Comparison of ENCODE assay signal across 9 cellular contexts in the genomic region with DNA sequence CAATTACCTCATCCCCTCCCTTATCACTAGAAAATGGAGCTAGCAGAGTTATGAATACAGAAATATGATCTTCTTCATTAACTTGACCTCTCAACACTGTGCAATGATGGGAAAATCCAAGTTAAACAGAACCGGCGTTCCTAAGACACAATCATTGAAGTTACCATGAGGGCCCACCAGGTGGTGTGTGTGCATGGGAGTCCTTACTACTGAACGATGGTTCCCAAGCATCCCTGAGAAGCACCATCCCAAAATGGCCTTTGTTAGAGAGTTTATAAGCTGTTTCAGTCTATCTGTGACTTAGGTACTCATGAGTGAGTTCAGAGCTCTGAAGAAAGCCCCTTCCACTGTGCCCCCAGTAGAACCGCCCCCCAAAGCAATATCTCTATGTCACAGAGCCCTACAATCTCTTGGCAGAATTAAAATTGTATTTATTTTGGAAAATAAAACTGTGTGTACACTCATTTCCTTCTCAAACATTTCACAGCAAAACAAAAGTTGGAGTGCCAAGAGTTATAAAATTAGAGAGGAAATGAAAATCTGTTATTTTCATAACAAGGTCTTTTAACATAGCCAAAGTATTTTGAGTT. TPM values are rescaled to one million over a fixed set of nuclear protein-coding genes. Genes with fewer than 3 reads are reported as not detected.
DNase-seq lines count a peak whose midpoint lies in the region; ATAC-seq, FAIRE-seq and TF ChIP-seq lines count a peak whose summit lies in the region.
"Had no signal": no experiment of that assay in that cellular context is flagged by ENCODE, and none has a peak within 500 bp of the region (broad histone marks: within the 10 kb centered on the region; RNA-seq: fewer than 3 reads in every experiment).

No MANE protein-coding gene starts in this region.

- H3K4me3 ChIP-seq in K562: no peak overlapping the region

- no peaks in the 10 kb centered on the region for H3K9me1 ChIP-seq in K562 (ENCODE audit: control insufficient read depth, insufficient read depth, low read length)

- H3K4me1 ChIP-seq in K562 (replicated peaks in 1 of 2; ENCODE audit: control insufficient read depth in 2 of 2, insufficient read depth in 2 of 2, low read length in 2 of 2): no peaks in the 10 kb centered on the region

- no peak for TF ChIP-seq EP300 in K562 (IDR thresholded peaks at IDR 0.05; ENCODE audit: low read length)

- DNase-seq in NCI-H82 (lab: John Stamatoyannopoulos, UW) (peak; percentile 80), K562 (ENCODE audit: extremely low read depth in 1 of 4, low spot score in 3 of 4) (peak; percentile 42 to 54 (median 50)), inferior parietal cortex (ENCODE audit: extremely low spot score) (peak; percentile 86)
- DNase-seq in stimulated activated CD4-positive, alpha-beta T cell treated with anti-CD3 and anti-CD28 coated beads, Interleukin-4, amount 100 ng/mL, for 24 hours: peak; percentile 26

- no peak for TF ChIP-seq POLR2A in K562 (conservative IDR thresholded peaks at IDR 0.05)

- no TSS peak for BruUV-seq in K562 (replicated peaks; lab: Mats Ljungman, UMichigan)

- ATAC-seq in GM18868 (IDR thresholded peaks at IDR 0.05; ENCODE audit: unreplicated experiment) (peak; percentile 82), HG03354 (IDR thresholded peaks at IDR 0.05; ENCODE audit: poor library complexity, severe bottlenecking, unreplicated experiment) (peak; percentile 85), K562 (peak; percentile 88), GM21528 (IDR thresholded peaks at IDR 0.05; ENCODE audit: low FRiP score, unreplicated experiment) (no peak)
- ATAC-seq: T-cell had no signal

- H3K9ac ChIP-seq in K562 (ENCODE audit: insufficient read depth in 1 of 2, low read depth in 2 of 2, low read length in 2 of 2): no peak overlapping the region

- H3K4me2 ChIP-seq in K562 (ENCODE audit: insufficient read depth, low read length): no peak overlapping the region

- H2AFZ ChIP-seq in K562 (ENCODE audit: low read depth, low read length): no peak overlapping the region

- in situ Hi-C loops in K562 (cut with MboI): loop anchor here (25.0 kb wide), 2 partner anchors 580 to 1795 kb away; no protein-coding TSS in a partner anchor

- POLR2A ChIA-PET in K562 (lab: Yijun Ruan, JAX): no interaction called here

- FAIRE-seq in K562 (lab: Jason Lieb, UNC): peak; percentile 67

- no peaks in the 10 kb centered on the region for H3K9me3 ChIP-seq in K562 (replicated peaks; ENCODE audit: control insufficient read depth, insufficient read depth, low read depth, low read length)

- peak; percentile 34 to 67 for TF ChIP-seq RAD21 in K562 (CRISPR knock-in tag; conservative IDR thresholded peaks at IDR 0.05 in 1 of 2, IDR thresholded peaks at IDR 0.05 in 1 of 2)

- no peaks in the 10 kb centered on the region for H3K27me3 ChIP-seq in K562 (ENCODE audit: control insufficient read depth in 2 of 2, insufficient read depth in 2 of 2, low read length in 2 of 2)

- no peaks in the 10 kb centered on the region for H3K36me3 ChIP-seq in K562 (ENCODE audit: control insufficient read depth, insufficient read depth, low read length)

- no peaks in the 10 kb centered on the region for H4K20me1 ChIP-seq in K562 (replicated peaks; ENCODE audit: control insufficient read depth, insufficient read depth, low read length)

- H3K27ac ChIP-seq in C4-2B (no peak overlapping the region), K562 (ENCODE audit: extremely low read depth, low read depth, low read length) (no peak overlapping the region)

- 3% methylated on average over 4 of the region's 4 CpGs for WGBS in K562 (ENCODE audit: insufficient coverage, low coverage, missing lambda C conversion rate)

- H3K79me2 ChIP-seq in K562 (ENCODE audit: control insufficient read depth, insufficient read depth, low read length): no peaks in the 10 kb centered on the region

- TF ChIP-seq CTCF in C4-2B (conservative IDR thresholded peaks at IDR 0.05) (peak; percentile 84), K562 (IDR thresholded peaks at IDR 0.05 in 2 of 3, conservative IDR thresholded peaks at IDR 0.05 in 1 of 3; ENCODE audit: insufficient read depth in 2 of 3, low read depth in 1 of 3, low read length in 3 of 3) (peak; percentile 50 to 59 (median 58))

- intact Hi-C loops in K562 (cut with micrococcal nuclease): loop anchor here (1.0 to 10.0 kb wide), 3 partner anchors 557 to 1805 kb away; no protein-coding TSS in a partner anchor

- CTCF ChIA-PET in K562 (lab: Yijun Ruan, JAX; ENCODE audit: low intra/inter-chr PET ratio): interaction anchor here (1.8 kb wide), 1 partner anchor 858 kb away, joined by 10 read pairs; no protein-coding TSS in a partner anchor

TF ChIP-seq in K562, 482 proteins besides CTCF, POLR2A, EP300 and RAD21:
- TF ChIP-seq, protein P1, sequence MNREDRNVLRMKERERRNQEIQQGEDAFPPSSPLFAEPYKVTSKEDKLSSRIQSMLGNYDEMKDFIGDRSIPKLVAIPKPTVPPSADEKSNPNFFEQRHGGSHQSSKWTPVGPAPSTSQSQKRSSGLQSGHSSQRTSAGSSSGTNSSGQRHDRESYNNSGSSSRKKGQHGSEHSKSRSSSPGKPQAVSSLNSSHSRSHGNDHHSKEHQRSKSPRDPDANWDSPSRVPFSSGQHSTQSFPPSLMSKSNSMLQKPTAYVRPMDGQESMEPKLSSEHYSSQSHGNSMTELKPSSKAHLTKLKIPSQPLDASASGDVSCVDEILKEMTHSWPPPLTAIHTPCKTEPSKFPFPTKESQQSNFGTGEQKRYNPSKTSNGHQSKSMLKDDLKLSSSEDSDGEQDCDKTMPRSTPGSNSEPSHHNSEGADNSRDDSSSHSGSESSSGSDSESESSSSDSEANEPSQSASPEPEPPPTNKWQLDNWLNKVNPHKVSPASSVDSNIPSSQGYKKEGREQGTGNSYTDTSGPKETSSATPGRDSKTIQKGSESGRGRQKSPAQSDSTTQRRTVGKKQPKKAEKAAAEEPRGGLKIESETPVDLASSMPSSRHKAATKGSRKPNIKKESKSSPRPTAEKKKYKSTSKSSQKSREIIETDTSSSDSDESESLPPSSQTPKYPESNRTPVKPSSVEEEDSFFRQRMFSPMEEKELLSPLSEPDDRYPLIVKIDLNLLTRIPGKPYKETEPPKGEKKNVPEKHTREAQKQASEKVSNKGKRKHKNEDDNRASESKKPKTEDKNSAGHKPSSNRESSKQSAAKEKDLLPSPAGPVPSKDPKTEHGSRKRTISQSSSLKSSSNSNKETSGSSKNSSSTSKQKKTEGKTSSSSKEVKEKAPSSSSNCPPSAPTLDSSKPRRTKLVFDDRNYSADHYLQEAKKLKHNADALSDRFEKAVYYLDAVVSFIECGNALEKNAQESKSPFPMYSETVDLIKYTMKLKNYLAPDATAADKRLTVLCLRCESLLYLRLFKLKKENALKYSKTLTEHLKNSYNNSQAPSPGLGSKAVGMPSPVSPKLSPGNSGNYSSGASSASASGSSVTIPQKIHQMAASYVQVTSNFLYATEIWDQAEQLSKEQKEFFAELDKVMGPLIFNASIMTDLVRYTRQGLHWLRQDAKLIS (CRISPR knock-in tag; IDR thresholded peaks at IDR 0.05): no peak
- TF ChIP-seq SMC3 (conservative IDR thresholded peaks at IDR 0.05; ENCODE audit: insufficient read depth, low read depth, low read length): peak; percentile 72

RNA-seq across cellular contexts. Expression of a gene that starts 56.8 kb away (rescaled TPM):
- not detected in 2 replicates for total RNA-seq in K562 (2011; cell fraction: chromatin; rRNA removed; ENCODE audit: low replicate concordance)
- not detected in 2 replicates for total RNA-seq in K562 (2011; cell fraction: nucleolus; rRNA removed)
- not detected in 2 replicates for total RNA-seq in K562 (2011; cell fraction: nucleoplasm; rRNA removed)
- not detected in 2 replicates for total RNA-seq in K562 (2014; rRNA removed)
- total RNA-seq in K562 (2014; rRNA removed; fragmentation: Illumina TruSeq; extraction: Trizol): not detected in 2 replicates
- not detected in 2 replicates for total RNA-seq in K562 (2015; rRNA removed; fragmentation: Illumina TruSeq; extraction: Trizol)
- not detected in 2 replicates for total RNA-seq in K562 (2021)
- polyA plus RNA-seq in K562 (2011; rRNA removed): not detected in 2 replicates
- not detected in 2 replicates for polyA plus RNA-seq in K562 (2011; cell fraction: cytosol; rRNA removed)
- polyA plus RNA-seq in K562 (2011; cell fraction: nucleus; rRNA removed): not detected in 2 replicates
- polyA plus RNA-seq in K562 (2012): not detected in 2 replicates
- polyA plus RNA-seq in K562 (2014; fragmentation: Illumina TruSeq; extraction: Trizol): not detected in 2 replicates
- polyA plus RNA-seq in K562 (2014; fragmentation: Nextera tagmentation; extraction: Ambion mirVana): not detected
- not detected in 2 replicates for polyA plus RNA-seq in K562 (2014; rRNA removed)
- not detected in 2 replicates for polyA minus RNA-seq in K562 (2011; rRNA and poly(A)+ RNA removed)
- polyA minus RNA-seq in K562 (2011; cell fraction: cytosol; rRNA and poly(A)+ RNA removed): not detected in 2 replicates
- polyA minus RNA-seq in K562 (2011; cell fraction: nucleus; rRNA and poly(A)+ RNA removed): not detected in 2 replicates
- total RNA-seq: T-cell had no signal

Comparison
In these comparisons a context has a peak if more than half of its experiments do, and no peak if none do; other contexts are left out.
1. DNase-seq: peak in every context shown above with its lines; median percentile 86 in inferior parietal cortex; 80 in NCI-H82; 50 in K562; 26 in stimulated activated CD4-positive, alpha-beta T cell treated with anti-CD3 and anti-CD28 coated beads, Interleukin-4, amount 100 ng/mL, for 24 hours.